Comparison of ENCODE assay signal across 8 cellular contexts in genomic region chr2:241540766-241541561, GRCh38. TPM values are rescaled to one million over a fixed set of nuclear protein-coding genes. Genes with fewer than 3 reads are reported as not detected.
A peak's percentile ranks its signal among the peaks of the same experiment; 100 is the strongest.
DNase-seq lines count a peak whose midpoint lies in the region; ATAC-seq and TF ChIP-seq lines count a peak whose summit lies in the region.

No MANE protein-coding gene starts in this region.

- no peaks in the 10 kb centered on the region for H3K36me3 ChIP-seq in GM06990 (ENCODE audit: control insufficient read depth, insufficient read depth, low read length)
- H3K36me3 ChIP-seq in OCI-LY1 (ENCODE audit: insufficient read depth, low read length), result no peaks in the 10 kb centered on the region
- no peaks in the 10 kb centered on the region for H3K36me3 ChIP-seq in suprapubic skin

- H3K9me2 ChIP-seq in OCI-LY1 (ENCODE audit: low read depth, low read length), result no peaks in the 10 kb centered on the region

- H3K9me3 ChIP-seq in OCI-LY1 (ENCODE audit: low read length) (no peaks in the 10 kb centered on the region), suprapubic skin (no peaks in the 10 kb centered on the region)

- DNase-seq in GM06990 (ENCODE audit: extremely low read depth, insufficient read length), result peak; percentile 73
- peak; percentile 85 for DNase-seq in activated effector memory CD4-positive, alpha-beta T cell treated with anti-CD3 and anti-CD28 coated beads, Interleukin-2, amount 50 U/mL, for 16 hours
- peak; percentile 65 for DNase-seq in fibroblast of villous mesenchyme (ENCODE audit: low read depth)
- no peak for DNase-seq in omental fat pad (ENCODE audit: low spot score)
- DNase-seq in suprapubic skin (ENCODE audit: low spot score in 2 of 2), result peak in 1 of 2 donors; percentile 81
- no peak for DNase-seq in Kasumi-1 (lab: John Stamatoyannopoulos, UW)

- H3K27me3 ChIP-seq in GM06990 (replicated peaks; ENCODE audit: control insufficient read depth, insufficient read depth, low read length), result no peaks in the 10 kb centered on the region; the same call in 1 of the 2 replicates
- H3K27me3 ChIP-seq in OCI-LY1 (ENCODE audit: insufficient read depth, low read length), result peaks cover 6% of the 10 kb centered on the region; the same call in 1 of the 2 replicates
- peaks cover 10% of the 10 kb centered on the region for H3K27me3 ChIP-seq in suprapubic skin

- no peaks in the 10 kb centered on the region for H3F3A ChIP-seq in OCI-LY1 (ENCODE audit: insufficient read depth, low read length)

- no peaks in the 10 kb centered on the region for H3K79me2 ChIP-seq in OCI-LY1 (ENCODE audit: insufficient read depth, low read length)

- TF ChIP-seq CTCF in GM06990 (IDR thresholded peaks at IDR 0.05; ENCODE audit: insufficient read depth, low read length, poor library complexity, severe bottlenecking) (no peak), OCI-LY1 (IDR thresholded peaks at IDR 0.05; ENCODE audit: low read length) (no peak), fibroblast of villous mesenchyme (IDR thresholded peaks at IDR 0.05; ENCODE audit: insufficient read depth, low read depth, low read length) (no peak), omental fat pad (IDR thresholded peaks at IDR 0.05) (no peak), suprapubic skin (IDR thresholded peaks at IDR 0.05) (no peak)

- H3K27ac ChIP-seq in OCI-LY1 (ENCODE audit: low read depth, low read length, poor library complexity, severe bottlenecking) (no peak overlapping the region), suprapubic skin (no peak overlapping the region)

- 7% methylated on average over 18 of the region's 68 CpGs for WGBS in suprapubic skin

- H3K4me1 ChIP-seq in OCI-LY1 (ENCODE audit: insufficient read depth, low read length, severe bottlenecking), result no peaks in the 10 kb centered on the region
- H3K4me1 ChIP-seq in suprapubic skin, result peaks cover 20% of the 10 kb centered on the region

- no peaks in the 10 kb centered on the region for H4K20me1 ChIP-seq in OCI-LY1 (ENCODE audit: insufficient read depth, low read length)

- TF ChIP-seq EP300 in suprapubic skin (IDR thresholded peaks at IDR 0.05), result no peak

- no peak for TF ChIP-seq POLR2A in suprapubic skin (IDR thresholded peaks at IDR 0.05)

- H3K4me3 ChIP-seq in GM06990 (replicated peaks; ENCODE audit: low read depth, low read length) (no peak overlapping the region; the same call in 1 of the 2 replicates), OCI-LY1 (ENCODE audit: low read depth, low read length, poor library complexity, severe bottlenecking) (peak overlapping the region; percentile 9), fibroblast of villous mesenchyme (ENCODE audit: low read depth, low read length) (peak overlapping the region; percentile 53), suprapubic skin (peak overlapping the region; percentile 50)

- H3K9ac ChIP-seq in OCI-LY1 (ENCODE audit: low read length), result no peak overlapping the region

- peak; percentile 33 for ATAC-seq in omental fat pad (ENCODE audit: low FRiP score)
- ATAC-seq in HG03159 (IDR thresholded peaks at IDR 0.05; ENCODE audit: unreplicated experiment), result no peak

- peak overlapping the region; percentile 24; the same call in 1 of the 2 replicates for H3K4me2 ChIP-seq in OCI-LY1 (ENCODE audit: low read length)

- no peak overlapping the region for H2AFZ ChIP-seq in OCI-LY1 (ENCODE audit: low read length)

RNA-seq across cellular contexts. Expression of gene BOK, which starts 17.6 kb away (rescaled TPM):
- total RNA-seq in fibroblast of villous mesenchyme (42.2 and 54.0 TPM in 2 replicates), omental fat pad (100 to 1,000 TPM in 1 of 4 donors, 10 to 100 TPM in 3; 79.6 to 179 (median 88.2) TPM), suprapubic skin (10 to 100 TPM; 32.4 to 61.6 (median 60.5) TPM)

RNA-seq across cellular contexts. Expression of gene STK25, which starts 32.6 kb away (rescaled TPM):
- total RNA-seq in fibroblast of villous mesenchyme (210 and 245 TPM in 2 replicates), omental fat pad (100 to 1,000 TPM; 103 to 175 (median 126) TPM), suprapubic skin (100 to 1,000 TPM; 131 to 232 (median 147) TPM)

Comparison
In these comparisons a context has a peak if more than half of its experiments do, and no peak if none do; other contexts are left out.
1. DNase-seq: peak in GM06990 (single experiment), activated effector memory CD4-positive, alpha-beta T cell treated with anti-CD3 and anti-CD28 coated beads, Interleukin-2, amount 50 U/mL, for 16 hours (single experiment) and fibroblast of villous mesenchyme (single experiment); none in omental fat pad (single experiment) and Kasumi-1 (0 of 2).